ENCODE assay signal across 25 cellular contexts in genomic region chr2:190060626-190061025, GRCh38. TPM values are rescaled to one million over a fixed set of nuclear protein-coding genes. Genes with fewer than 3 reads are reported as not detected.
"Had no signal": no experiment of that assay in that cellular context is flagged by ENCODE, and none has a peak within 500 bp of the region (broad histone marks: within the 10 kb centered on the region; RNA-seq: fewer than 3 reads in every experiment).

No MANE protein-coding gene starts in this region.

- H3K4me3 ChIP-seq: dorsolateral prefrontal cortex, lung, right atrium auricular region, sigmoid colon, spleen, testis, transverse colon had no signal

- DNase-seq: cortex of kidney; dorsolateral prefrontal cortex; effector CD8-positive, alpha-beta T cell; foreskin melanocyte; heart left ventricle; hippocampal formation; left colon; left ventricle myocardium superior; mesenchymal stem cell; midbrain; naive thymus-derived CD4-positive, alpha-beta T cell; sigmoid colon; spleen; stimulated activated CD4-positive, alpha-beta T cell treated with anti-CD3 and anti-CD28 coated beads, Interleukin-15, amount 100 ng/mL, for 24 hours; stimulated activated CD4-positive, alpha-beta T cell treated with anti-CD3 and anti-CD28 coated beads, Interleukin-1b, Interleukin-23, amount 100 ng/mL, for 48 hours; stimulated activated CD4-positive, alpha-beta T cell treated with anti-CD3 and anti-CD28 coated beads, Interleukin-4, amount 100 ng/mL, for 24 hours; stimulated activated naive B cell treated with anti-CD40 and anti-IgM and Interleukin-4, amounts not matched to agents 10 μg/mL and 1 μg/mL and 100 μg/mL, for 72 hours; stimulated activated naive CD8-positive, alpha-beta T cell treated with anti-CD3 and anti-CD28 coated beads, Interleukin-15, amount 100 ng/mL, for 72 hours; testis; transverse colon had no signal

- ATAC-seq: heart left ventricle; left colon; left ventricle myocardium superior; naive thymus-derived CD4-positive, alpha-beta T cell; stimulated activated naive B cell treated with anti-CD40 and anti-IgM and Interleukin-4, amounts not matched to agents 10 μg/mL and 1 μg/mL and 100 μg/mL, for 72 hours; stimulated activated naive CD8-positive, alpha-beta T cell treated with anti-CD3 and anti-CD28 coated beads, Interleukin-15, amount 100 ng/mL, for 72 hours had no signal

RNA-seq across cellular contexts. Expression of gene MSTN, which starts 1.9 kb away (rescaled TPM):
- total RNA-seq: glomerular endothelial cell, kidney epithelial cell, left ventricle myocardium superior, osteoblast had no signal
- polyA plus RNA-seq: naive thymus-derived CD4-positive, alpha-beta T cell had no signal
